31 cellular contexts compared by ENCODE assay signal in genomic region chr11:105641433-105641832, GRCh38. TPM values are rescaled to one million over a fixed set of nuclear protein-coding genes. Genes with fewer than 3 reads are reported as not detected.
"Had no signal": no experiment of that assay in that cellular context is flagged by ENCODE, and none has a peak within 500 bp of the region (broad histone marks: within the 10 kb centered on the region; RNA-seq: fewer than 3 reads in every experiment).

No MANE protein-coding gene starts in this region.

- FAIRE-seq: astrocyte had no signal

- DNase-seq: activated CD4-positive, alpha-beta T cell treated with anti-CD3 and anti-CD28 coated beads for 48 hours; activated CD4-positive, alpha-beta T cell treated with anti-CD3 and anti-CD28 coated beads, Interleukin-2, amount 50 U/mL, for 4 hours; activated CD4-positive, CD25-positive, alpha-beta regulatory T cell treated with anti-CD3 and anti-CD28 coated beads, Interleukin-2, amount 50 U/mL, for 72 hours; activated CD8-positive, alpha-beta T cell treated with anti-CD3 and anti-CD28 coated beads, Interleukin-2, amount 10 ng/mL, durations not matched to agents 7 days and 5 days; activated gamma-delta T cell; activated naive CD4-positive, alpha-beta T cell treated with anti-CD3 and anti-CD28 coated beads for 36 hours; activated T-cell treated with anti-CD3 and anti-CD28 coated beads, Interleukin-2, amount 50 U/mL, for 24 hours; amygdala; MV-4-11; NCI-H1092 treated with DMSO at 0.1 percent for 48 hours; NCI-H1417 treated with DMSO at 0.1 percent for 48 hours; NCI-H1694; NCI-H2029; NCI-H2107; NCI-H2171 treated with DMSO at 0.1 percent for 48 hours; NCI-H345; NCI-H510A; NCI-H526 treated with DMSO at 0.1 percent for 48 hours; NCI-H82; Right ventricle myocardium superior; SJCRH30; SK-N-SH; SW 1271 had no signal

- H3K27ac ChIP-seq: cardiac muscle cell, KMS-11, RWPE1, SJCRH30 had no signal

- H3K36me3 ChIP-seq: cardiac muscle cell, SJCRH30 had no signal

- ATAC-seq: activated CD8-positive, alpha-beta T cell treated with anti-CD3 and anti-CD28 coated beads, Interleukin-2, amount 10 ng/mL, durations not matched to agents 7 days and 5 days; WTC11 had no signal

- H3K27me3 ChIP-seq: cardiac muscle cell, SJCRH30 had no signal

- H3K4me3 ChIP-seq: cardiac muscle cell, SJCRH30 had no signal

- H3K9me3 ChIP-seq: SJCRH30, SK-N-SH had no signal

RNA-seq across cellular contexts. Expression of gene GRIA4, which starts 31.6 kb away (rescaled TPM):
- total RNA-seq: activated CD8-positive, alpha-beta T cell treated with anti-CD3 and anti-CD28 coated beads, Interleukin-2, amount 10 ng/mL, durations not matched to agents 7 days and 5 days; activated naive CD4-positive, alpha-beta T cell treated with anti-CD3 and anti-CD28 coated beads for 36 hours; activated T-helper 1 cell treated with anti-CD3 and anti-CD28 coated beads, Interleukin-12 subunit alpha, Interleukin-12 subunit beta, Interleukin-2, Interleukin-4 antibody, amounts not matched to agents 30 ng/mL and 10 ng/mL and 1 ng/mL, durations not matched to agents 14 hours and 24 hours and 36 hours; MCF 10A; OCI-LY7; Right ventricle myocardium superior; SJCRH30 had no signal
